ENCODE assay signal across 9 cellular contexts in the genomic region with DNA sequence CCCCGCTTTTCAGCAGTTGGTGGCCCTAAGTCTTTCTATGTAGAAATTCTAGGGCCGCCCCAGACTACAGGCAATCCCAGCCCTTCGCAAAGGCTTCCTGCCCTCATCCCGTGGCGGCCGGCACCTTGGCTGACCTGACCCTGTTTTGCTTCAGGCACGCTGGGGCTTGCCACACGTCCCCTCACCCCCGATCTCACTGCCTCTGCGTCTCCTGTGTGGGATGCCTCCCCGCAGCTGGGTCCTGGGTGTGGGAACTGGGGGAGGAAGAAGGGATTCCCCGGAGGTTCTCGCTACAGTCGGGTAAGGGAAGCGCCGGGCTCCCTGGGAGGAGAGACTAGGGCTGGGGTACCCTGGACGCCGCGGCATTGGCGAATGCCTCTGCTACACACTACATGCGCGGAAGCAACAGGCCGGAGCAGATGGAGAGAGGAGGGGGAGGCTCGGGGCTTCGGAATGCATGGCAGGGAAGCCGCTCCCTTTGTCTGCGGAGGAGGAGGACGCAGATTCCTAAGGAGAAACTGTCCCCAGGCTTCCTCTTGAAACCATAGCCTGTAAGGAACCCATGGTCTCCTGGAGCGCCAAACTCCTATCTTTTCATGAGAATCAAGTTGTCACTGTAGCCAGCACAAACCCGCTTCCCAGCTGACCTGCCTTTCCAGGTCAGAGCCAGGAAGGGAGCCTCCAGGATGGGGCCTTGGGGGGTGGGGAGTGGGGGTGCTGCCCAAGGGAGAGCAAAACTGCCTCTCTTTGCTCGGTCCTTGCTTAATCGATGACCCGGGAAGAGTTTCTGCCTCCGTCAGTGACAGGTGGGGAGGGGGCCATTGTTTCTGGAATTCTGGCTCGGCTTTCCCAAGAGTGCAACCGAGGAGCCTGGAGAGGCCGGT. TPM values are rescaled to one million over a fixed set of nuclear protein-coding genes. Genes with fewer than 3 reads are reported as not detected.
DNase-seq lines count a peak whose midpoint lies in the region; ATAC-seq, FAIRE-seq and TF ChIP-seq lines count a peak whose summit lies in the region.
"Had no signal": no experiment of that assay in that cellular context is flagged by ENCODE, and none has a peak within 500 bp of the region (broad histone marks: within the 10 kb centered on the region; RNA-seq: fewer than 3 reads in every experiment).

No MANE protein-coding gene starts in this region.

- peak overlapping the region; percentile 95 for H3K4me3 ChIP-seq in iPS-18a (ENCODE audit: low read length)
- peak overlapping the region; percentile 30 to 73 (median 58) for H3K4me3 ChIP-seq in sigmoid colon

- TF ChIP-seq POLR2A in sigmoid colon (IDR thresholded peaks at IDR 0.05), result no peak

- no peak for TF ChIP-seq CTCF in sigmoid colon (IDR thresholded peaks at IDR 0.05)

- ATAC-seq in GM21576 (IDR thresholded peaks at IDR 0.05; ENCODE audit: unreplicated experiment), result no peak

- H3K36me3 ChIP-seq in iPS-18a (ENCODE audit: control insufficient read depth, low read depth, low read length) (no peaks in the 10 kb centered on the region), sigmoid colon (no peaks in the 10 kb centered on the region)

- H3K9me3 ChIP-seq in iPS-18a (ENCODE audit: control insufficient read depth, low read depth, low read length) (no peaks in the 10 kb centered on the region), sigmoid colon (no peaks in the 10 kb centered on the region)

- peak overlapping the region; percentile 53 for H3K9ac ChIP-seq in iPS-18a (ENCODE audit: low read length)

- TF ChIP-seq EP300 in sigmoid colon (IDR thresholded peaks at IDR 0.05), result no peak

- 3 to 13% methylated on average over 37 of the region's 37 CpGs for WGBS in sigmoid colon, 2 donors

- intact Hi-C loops in sigmoid colon (cut with DNase I), result loop anchor here (10.0 kb wide), 1 partner anchor 511 kb away; no protein-coding TSS in a partner anchor

- peak; percentile 87 for FAIRE-seq in HTR-8/SVneo (lab: Jason Lieb, UNC)

- H3K4me1 ChIP-seq in iPS-18a (ENCODE audit: control insufficient read depth, low read depth, low read length), result peaks cover 17% of the 10 kb centered on the region
- H3K4me1 ChIP-seq in sigmoid colon, result peaks cover 0 to 20% (median 16%) of the 10 kb centered on the region in 4 donors

- no peaks in the 10 kb centered on the region for H3K27me3 ChIP-seq in iPS-18a (ENCODE audit: control insufficient read depth, insufficient read depth, low read length)
- H3K27me3 ChIP-seq in sigmoid colon, result no peaks in the 10 kb centered on the region

- H3K27ac ChIP-seq in iPS-18a (ENCODE audit: low read length), result peak overlapping the region; percentile 34
- H3K27ac ChIP-seq in sigmoid colon, result peak overlapping the region; percentile 56 to 75 (median 66)
- H3K27ac ChIP-seq: 22Rv1 had no signal

- DNase-seq in DMS 273 (lab: John Stamatoyannopoulos, UW; ENCODE audit: unreplicated experiment), result peak; percentile 40
- no peak for DNase-seq in DMS 273 treated with DMSO at 0.1 percent for 48 hours (lab: John Stamatoyannopoulos, UW)
- DNase-seq in HTR-8/SVneo (ENCODE audit: insufficient read length, low spot score), result peak; percentile 38
- DNase-seq in amniotic epithelial cell (ENCODE audit: low read depth), result peak; percentile 51
- no peak for DNase-seq in sigmoid colon
- no peak for DNase-seq in NCI-H2107 treated with DMSO at 0.1 percent for 48 hours (lab: John Stamatoyannopoulos, UW; ENCODE audit: unreplicated experiment)

RNA-seq across cellular contexts. Expression of a gene that starts 1.4 kb away (rescaled TPM):
- 1 to 10 TPM; 3.5 to 7.8 (median 4.1) TPM for total RNA-seq in sigmoid colon
- 10 to 100 TPM; 21.0 to 29.0 (median 24.7) TPM for polyA plus RNA-seq in sigmoid colon

RNA-seq across cellular contexts. Expression of a gene that starts 30.7 kb away (rescaled TPM):
- total RNA-seq in sigmoid colon, result 10 to 100 TPM; 26.0 to 33.4 (median 29.0) TPM
- polyA plus RNA-seq in sigmoid colon, result 10 to 100 TPM in 1 of 3 donors, 1 to 10 TPM in 2; 6.6 to 22.1 (median 9.0) TPM

RNA-seq across cellular contexts. Expression of a gene that starts 39.4 kb away (rescaled TPM):
- 10 to 100 TPM in 3 of 4 donors, 1 to 10 TPM in 1; 8.0 to 23.5 (median 13.6) TPM for total RNA-seq in sigmoid colon
- polyA plus RNA-seq in sigmoid colon, result 10 to 100 TPM in 2 of 3 donors, 1 to 10 TPM in 1; 9.6 to 63.8 (median 32.4) TPM

Comparison
In these comparisons a context has a peak if more than half of its experiments do, and no peak if none do; other contexts are left out.
1. DNase-seq: peak in DMS 273 (single experiment), HTR-8/SVneo (single experiment) and amniotic epithelial cell (single experiment); none in DMS 273 treated with DMSO at 0.1 percent for 48 hours (single experiment), sigmoid colon (single experiment) and NCI-H2107 treated with DMSO at 0.1 percent for 48 hours (single experiment).